1 cellular context compared by ENCODE assay signal in genomic region chrX:53479295-53479694, GRCh38.
TF ChIP-seq lines count a peak whose summit lies in the region.

No MANE protein-coding gene starts in this region.

TF ChIP-seq in WTC11, 78 proteins besides CTCF, POLR2A, EP300 and RAD21 (continued from another document):
- TF ChIP-seq MLX (CRISPR knock-in tag; IDR thresholded peaks at IDR 0.05) (no peak), ZNF416 (CRISPR knock-in tag; IDR thresholded peaks at IDR 0.05) (no peak), ZNF219 (CRISPR knock-in tag; IDR thresholded peaks at IDR 0.05; ENCODE audit: borderline replicate concordance) (no peak), NFE2L1 (CRISPR knock-in tag; IDR thresholded peaks at IDR 0.05) (no peak), ATF3 (CRISPR knock-in tag; conservative IDR thresholded peaks at IDR 0.05) (no peak), TCF7 (CRISPR knock-in tag; IDR thresholded peaks at IDR 0.05; ENCODE audit: low read depth) (no peak), NFYB (CRISPR knock-in tag; conservative IDR thresholded peaks at IDR 0.05; ENCODE audit: low read depth) (no peak), ZNF423 (CRISPR knock-in tag; IDR thresholded peaks at IDR 0.05) (no peak)
TF ChIP-seq in WTC11: peak in this region for 0.
